In genomic region chr1:159307338-159307737, GRCh38 we compare ENCODE assay signal across 30 cellular contexts. TPM values are rescaled to one million over a fixed set of nuclear protein-coding genes. Genes with fewer than 3 reads are reported as not detected.
"Had no signal": no experiment of that assay in that cellular context is flagged by ENCODE, and none has a peak within 500 bp of the region (broad histone marks: within the 10 kb centered on the region; RNA-seq: fewer than 3 reads in every experiment).

No MANE protein-coding gene starts in this region.

- H3K9me3 ChIP-seq: ascending aorta, MG63 had no signal

- H3K36me3 ChIP-seq: ascending aorta, MG63, WERI-Rb-1 had no signal

- ATAC-seq: activated CD4-positive, CD25-positive, alpha-beta regulatory T cell treated with anti-CD3 and anti-CD28 coated beads, Interleukin-2, amount 50 U/mL, for 24 hours; activated CD8-positive, alpha-beta T cell treated with anti-CD3 and anti-CD28 coated beads, Interleukin-2, amount 10 ng/mL, durations not matched to agents 7 days and 5 days; PC-3; T-helper 17 cell had no signal

- H3K27me3 ChIP-seq: ascending aorta, MG63 had no signal

- H3K27ac ChIP-seq: ascending aorta, WERI-Rb-1 had no signal

- H3K4me1 Mint-ChIP-seq: activated naive CD4-positive, alpha-beta T cell treated with anti-CD3 and anti-CD28 coated beads, Interleukin-2, amount 50 U/mL, for 24 hours; brain; T-helper 17 cell had no signal

- H3K36me3 Mint-ChIP-seq: activated naive CD4-positive, alpha-beta T cell treated with anti-CD3 and anti-CD28 coated beads, Interleukin-2, amount 50 U/mL, for 24 hours; brain had no signal

- H3K4me1 ChIP-seq: ascending aorta had no signal

- H3K4me3 ChIP-seq: ascending aorta, MG63 had no signal

- H3K9me3 Mint-ChIP-seq: activated naive CD4-positive, alpha-beta T cell treated with anti-CD3 and anti-CD28 coated beads, Interleukin-2, amount 50 U/mL, for 24 hours; activated T-helper 1 cell treated with anti-CD3 and anti-CD28 coated beads, Interleukin-12 subunit alpha, Interleukin-12 subunit beta, Interleukin-2, Interleukin-4 antibody, amounts not matched to agents 30 ng/mL and 10 ng/mL and 1 ng/mL, durations not matched to agents 14 hours and 24 hours and 36 hours; brain had no signal

- H3K27ac Mint-ChIP-seq: activated CD8-positive, alpha-beta T cell treated with anti-CD3 and anti-CD28 coated beads, Interleukin-2, amount 10 ng/mL, durations not matched to agents 7 days and 5 days; activated naive CD4-positive, alpha-beta T cell treated with anti-CD3 and anti-CD28 coated beads, Interleukin-2, amount 50 U/mL, for 24 hours; activated T-helper 1 cell treated with anti-CD3 and anti-CD28 coated beads, Interleukin-12 subunit alpha, Interleukin-12 subunit beta, Interleukin-2, Interleukin-4 antibody, amounts not matched to agents 30 ng/mL and 10 ng/mL and 1 ng/mL, durations not matched to agents 14 hours and 24 hours and 36 hours; brain; T-helper 17 cell had no signal

- H3K4me3 Mint-ChIP-seq: activated CD8-positive, alpha-beta T cell treated with anti-CD3 and anti-CD28 coated beads, Interleukin-2, amount 10 ng/mL, durations not matched to agents 7 days and 5 days; activated naive CD4-positive, alpha-beta T cell treated with anti-CD3 and anti-CD28 coated beads, Interleukin-2, amount 50 U/mL, for 24 hours; activated T-helper 1 cell treated with anti-CD3 and anti-CD28 coated beads, Interleukin-12 subunit alpha, Interleukin-12 subunit beta, Interleukin-2, Interleukin-4 antibody, amounts not matched to agents 30 ng/mL and 10 ng/mL and 1 ng/mL, durations not matched to agents 14 hours and 24 hours and 36 hours; brain; T-helper 17 cell had no signal

- DNase-seq: activated CD4-positive, alpha-beta T cell treated with anti-CD3 and anti-CD28 coated beads for 48 hours; activated CD4-positive, alpha-beta T cell treated with anti-CD3 and anti-CD28 coated beads, Interleukin-2, amount 50 U/mL, for 4 hours; activated CD8-positive, alpha-beta memory T cell treated with anti-CD3 and anti-CD28 coated beads, Interleukin-2, amount 50 U/mL, for 48 hours; activated CD8-positive, alpha-beta T cell treated with anti-CD3 and anti-CD28 coated beads, Interleukin-2, amount 10 ng/mL, durations not matched to agents 7 days and 5 days; activated effector memory CD4-positive, alpha-beta T cell treated with Interleukin-2 at 50 U/mL for 16 hours; activated naive CD4-positive, alpha-beta T cell; activated T-cell treated with anti-CD3 and anti-CD28 coated beads, Interleukin-2, amount 50 U/mL, for 1 hour; amniotic stem cell; MG63; MV-4-11; NCI-H1092 treated with DMSO at 0.1 percent for 48 hours; NCI-H1417 treated with DMSO at 0.1 percent for 48 hours; NCI-H1694; NCI-H2029; NCI-H2107; NCI-H345; NCI-H510A; NCI-H69; NK-92 treated with Interleukin-12 subunit alpha and Interleukin-12 subunit beta, amount 100 ng/mL, for 24 hours; PC-3; SHP77 treated with DMSO at 0.1 percent for 48 hours; T-helper 17 cell; T-helper 9 cell; WERI-Rb-1 had no signal

RNA-seq across cellular contexts. Expression of gene FCER1A, which starts 5.2 kb away (rescaled TPM):
- total RNA-seq: activated CD8-positive, alpha-beta T cell treated with anti-CD3 and anti-CD28 coated beads, Interleukin-2, amount 10 ng/mL, durations not matched to agents 7 days and 5 days; activated T-helper 1 cell treated with anti-CD3 and anti-CD28 coated beads, Interleukin-12 subunit alpha, Interleukin-12 subunit beta, Interleukin-2, Interleukin-4 antibody, amounts not matched to agents 30 ng/mL and 10 ng/mL and 1 ng/mL, durations not matched to agents 14 hours and 24 hours and 36 hours; ascending aorta; PC-3; SK-MEL-5 had no signal
